9 cellular contexts compared by ENCODE assay signal in genomic region chr9:126704157-126704941, GRCh38.
DNase-seq lines count a peak whose midpoint lies in the region; ATAC-seq, FAIRE-seq and TF ChIP-seq lines count a peak whose summit lies in the region.
"Had no signal": no experiment of that assay in that cellular context is flagged by ENCODE, and none has a peak within 500 bp of the region (broad histone marks: within the 10 kb centered on the region; RNA-seq: fewer than 3 reads in every experiment).

No MANE protein-coding gene starts in this region.

- H3K27me3 ChIP-seq in IMR-90 (ENCODE audit: control insufficient read depth, insufficient read depth, low read length), result peaks cover 57% of the 10 kb centered on the region
- peaks cover 21% of the 10 kb centered on the region for H3K27me3 ChIP-seq in keratinocyte (ENCODE audit: control insufficient read depth, extremely low read depth, insufficient read depth, low read length)

- H3K4me3 ChIP-seq in IMR-90 (ENCODE audit: insufficient read depth, low read depth, low read length), result no peak overlapping the region
- H3K4me3 ChIP-seq in keratinocyte (ENCODE audit: control insufficient read depth in 2 of 3, extremely low read depth in 1 of 3, insufficient read depth in 2 of 3, low read depth in 1 of 3, low read length in 3 of 3), result peak overlapping the region in 1 of 3 experiments; percentile 54
- H3K4me3 ChIP-seq: mucosa of descending colon had no signal

- no peak overlapping the region for H2BK5ac ChIP-seq in IMR-90 (ENCODE audit: low read depth, low read length, poor library complexity, severe bottlenecking)

- H3K4me2 ChIP-seq in IMR-90 (ENCODE audit: low read depth, low read length), result no peak overlapping the region
- peak overlapping the region; percentile 54 for H3K4me2 ChIP-seq in keratinocyte (ENCODE audit: control insufficient read depth, extremely low read depth, insufficient read depth, low read depth, low read length)

- no peaks in the 10 kb centered on the region for H3K9me3 Mint-ChIP-seq in activated naive CD4-positive, alpha-beta T cell treated with anti-CD3 and anti-CD28 coated beads, Interleukin-2, amount 50 U/mL, for 24 hours

- intact Hi-C loops in IMR-90 (cut with micrococcal nuclease), result no loop called here

- 7% methylated on average over 4 of the region's 15 CpGs; no CpG with 5 or more reads in 1 of the 2 experiments for WGBS in IMR-90 (ENCODE audit: extremely low coverage in 2 of 2, insufficient read length in 1 of 2), 2 experiments

- H3K18ac ChIP-seq in IMR-90 (ENCODE audit: low read depth, low read length), result no peak overlapping the region

- H3K36me3 Mint-ChIP-seq in activated naive CD4-positive, alpha-beta T cell treated with anti-CD3 and anti-CD28 coated beads, Interleukin-2, amount 50 U/mL, for 24 hours, result no peaks in the 10 kb centered on the region

- H3K36me3 ChIP-seq in IMR-90 (ENCODE audit: control insufficient read depth, insufficient read depth, low read length) (no peaks in the 10 kb centered on the region), keratinocyte (ENCODE audit: control insufficient read depth in 2 of 2, extremely low read depth in 1 of 2, insufficient read depth in 2 of 2, low read length in 2 of 2) (no peaks in the 10 kb centered on the region)

- no peak for TF ChIP-seq POLR2A in IMR-90 (IDR thresholded peaks at IDR 0.05; ENCODE audit: low read depth, low read length)

- DNase-seq in Ammon's horn (ENCODE audit: low spot score) (peak; percentile 81), IMR-90 (peak; percentile 46), keratinocyte (ENCODE audit: low read depth, low spot score) (no peak), stromal cell of bone marrow (ENCODE audit: low read depth) (peak; percentile 42), NCI-H1436 treated with DMSO at 0.1 percent for 48 hours (lab: John Stamatoyannopoulos, UW) (no peak), NCI-H524 treated with DMSO at 0.1 percent for 48 hours (lab: John Stamatoyannopoulos, UW) (no peak)

- TF ChIP-seq RAD21 in IMR-90 (IDR thresholded peaks at IDR 0.05; ENCODE audit: low read length), result no peak

- ATAC-seq in IMR-90 (ENCODE audit: low read depth), result peak; percentile 88
- no peak for ATAC-seq in HG03135 (IDR thresholded peaks at IDR 0.05; ENCODE audit: unreplicated experiment)

- H2BK120ac ChIP-seq in IMR-90 (ENCODE audit: low read depth, low read length), result no peak overlapping the region

- POLR2A ChIA-PET in IMR-90 (lab: Charles Lee; ENCODE audit: unreplicated experiment), result no interaction called here

- peaks cover 15% of the 10 kb centered on the region for H3K27me3 Mint-ChIP-seq in activated naive CD4-positive, alpha-beta T cell treated with anti-CD3 and anti-CD28 coated beads, Interleukin-2, amount 50 U/mL, for 24 hours

- no peaks in the 10 kb centered on the region for H3K79me1 ChIP-seq in IMR-90 (ENCODE audit: low read depth in 1 of 2, low read length in 2 of 2)

- no peaks in the 10 kb centered on the region for H3K79me2 ChIP-seq in keratinocyte (ENCODE audit: control insufficient read depth, insufficient read depth, low read length)

- no peak overlapping the region for H3K27ac Mint-ChIP-seq in activated naive CD4-positive, alpha-beta T cell treated with anti-CD3 and anti-CD28 coated beads, Interleukin-2, amount 50 U/mL, for 24 hours

- no TSS peak for BruUV-seq in IMR-90 (replicated peaks; lab: Mats Ljungman, UMichigan)

- no peak overlapping the region for H3K4ac ChIP-seq in IMR-90 (ENCODE audit: low read depth, low read length)

- CTCF ChIA-PET in IMR-90 (lab: Yijun Ruan, JAX), result interaction anchor here (1.5 kb wide), 1 partner anchor 77 kb away, joined by 5 read pairs; no protein-coding TSS in a partner anchor

- H3K4me3 Mint-ChIP-seq in activated naive CD4-positive, alpha-beta T cell treated with anti-CD3 and anti-CD28 coated beads, Interleukin-2, amount 50 U/mL, for 24 hours, result peak overlapping the region; percentile 51

- H3K9me1 ChIP-seq in IMR-90 (ENCODE audit: insufficient read depth, low read length), result no peaks in the 10 kb centered on the region
- no peaks in the 10 kb centered on the region for H3K9me1 ChIP-seq in keratinocyte (ENCODE audit: control insufficient read depth, extremely low read depth, insufficient read depth, low read length)

- H3K56ac ChIP-seq in IMR-90 (ENCODE audit: extremely low read depth, insufficient read depth, low read length), result no peak overlapping the region

- peak; percentile 91 for FAIRE-seq in keratinocyte (lab: Jason Lieb, UNC)

- dilution Hi-C loops in IMR-90 (cut with HindIII; ENCODE audit: low sequenced_read_pairs, unreplicated experiment), result no loop called here
- dilution Hi-C loops in keratinocyte (cut with MboI; ENCODE audit: extremely low pct_ligation_motif_present, low sequenced_read_pairs), result no loop called here

- H2AK9ac ChIP-seq in IMR-90 (replicated peaks; ENCODE audit: low read depth, low read length, poor library complexity), result no peak overlapping the region

- H3K9me3 ChIP-seq in IMR-90 (ENCODE audit: control insufficient read depth, insufficient read depth, low read length), result no peaks in the 10 kb centered on the region; the same call in 1 of the 2 replicates
- H3K9me3 ChIP-seq in keratinocyte (ENCODE audit: control insufficient read depth, low read depth, low read length), result no peaks in the 10 kb centered on the region
- H3K9me3 ChIP-seq: mucosa of descending colon had no signal

- H3K4me1 ChIP-seq in IMR-90 (ENCODE audit: control insufficient read depth, insufficient read depth, low read length), result no peaks in the 10 kb centered on the region; the same call in 1 of the 2 replicates
- peaks cover 15% of the 10 kb centered on the region for H3K4me1 ChIP-seq in keratinocyte (ENCODE audit: control insufficient read depth, extremely low read depth, insufficient read depth, low read length)

- no peak overlapping the region for H4K5ac ChIP-seq in IMR-90 (ENCODE audit: low read depth, low read length)

- H3K4me1 Mint-ChIP-seq in activated naive CD4-positive, alpha-beta T cell treated with anti-CD3 and anti-CD28 coated beads, Interleukin-2, amount 50 U/mL, for 24 hours, result peaks cover 17% of the 10 kb centered on the region

- in situ Hi-C loops in IMR-90 (cut with MboI; ENCODE audit: low sequenced_read_pairs), result no loop called here

- H3K14ac ChIP-seq in IMR-90 (replicated peaks; ENCODE audit: low read depth, low read length), result no peak overlapping the region

- H2AK5ac ChIP-seq in IMR-90 (ENCODE audit: low read depth, low read length), result no peak overlapping the region; the same call in 1 of the 2 replicates

- H3K23ac ChIP-seq in IMR-90 (ENCODE audit: low read depth, low read length), result no peak overlapping the region

- H3K9ac ChIP-seq in IMR-90 (ENCODE audit: low read depth, low read length), result no peak overlapping the region
- no peak overlapping the region for H3K9ac ChIP-seq in keratinocyte (ENCODE audit: control insufficient read depth, extremely low read depth, insufficient read depth, low read length)

- no peaks in the 10 kb centered on the region for H4K20me1 ChIP-seq in IMR-90 (ENCODE audit: insufficient read depth, low read length)
- peaks cover 2% of the 10 kb centered on the region for H4K20me1 ChIP-seq in keratinocyte (ENCODE audit: control insufficient read depth, extremely low read depth, insufficient read depth, low read length)

- no peak overlapping the region for H2BK15ac ChIP-seq in IMR-90 (ENCODE audit: low read depth, low read length)

- no peak overlapping the region for H4K8ac ChIP-seq in IMR-90 (ENCODE audit: low read depth in 2 of 2, low read length in 2 of 2)

- H3K27ac ChIP-seq in IMR-90 (ENCODE audit: insufficient read depth, low read length) (no peak overlapping the region), keratinocyte (ENCODE audit: control insufficient read depth, insufficient read depth, low read length) (no peak overlapping the region)

- H2AFZ ChIP-seq in IMR-90 (replicated peaks; ENCODE audit: low read length, poor library complexity) (peak overlapping the region; percentile 36), keratinocyte (ENCODE audit: control insufficient read depth, low read length) (peak overlapping the region; percentile 58)

- no peak overlapping the region for H2BK20ac ChIP-seq in IMR-90 (ENCODE audit: low read depth, low read length)

- H4K91ac ChIP-seq in IMR-90 (ENCODE audit: insufficient read depth, low read depth, low read length), result no peak overlapping the region

- no peak for TF ChIP-seq CTCF in IMR-90 (conservative IDR thresholded peaks at IDR 0.05; ENCODE audit: low read depth, low read length)
- TF ChIP-seq CTCF in keratinocyte (optimal IDR thresholded peaks at IDR 0.05 in 1 of 3, IDR thresholded peaks at IDR 0.05 in 1 of 3, conservative IDR thresholded peaks at IDR 0.05 in 1 of 3; ENCODE audit: extremely low read depth in 1 of 3, insufficient read depth in 2 of 3, low read length in 3 of 3), result no peak

TF ChIP-seq in IMR-90, 13 proteins besides CTCF, POLR2A, EP300 and RAD21:
- TF ChIP-seq SMC3 (IDR thresholded peaks at IDR 0.05; ENCODE audit: low read depth, low read length) (no peak), MAZ (IDR thresholded peaks at IDR 0.05; ENCODE audit: borderline replicate concordance, low read depth, low read length) (no peak), FOS (IDR thresholded peaks at IDR 0.05; ENCODE audit: low read depth, low read length) (no peak), USF2 (IDR thresholded peaks at IDR 0.05; ENCODE audit: low read depth, low read length) (no peak), RFX5 (IDR thresholded peaks at IDR 0.05; ENCODE audit: low read depth, low read length) (no peak), NFE2L2 (IDR thresholded peaks at IDR 0.05; ENCODE audit: low read depth, low read length) (no peak), RCOR1 (IDR thresholded peaks at IDR 0.05; ENCODE audit: insufficient replicate concordance, low read length) (no peak), CEBPB (IDR thresholded peaks at IDR 0.05; ENCODE audit: low read depth, low read length) (no peak), MAFK (IDR thresholded peaks at IDR 0.05; ENCODE audit: low read depth, low read length) (no peak), BHLHE40 (IDR thresholded peaks at IDR 0.05; ENCODE audit: low read depth, low read length) (no peak)

Comparison
In these comparisons a context has a peak if more than half of its experiments do, and no peak if none do; other contexts are left out.
1. DNase-seq: peak in Ammon's horn (single experiment), IMR-90 (single experiment) and stromal cell of bone marrow (single experiment); none in keratinocyte (single experiment), NCI-H1436 treated with DMSO at 0.1 percent for 48 hours (single experiment) and NCI-H524 treated with DMSO at 0.1 percent for 48 hours (single experiment).